8 cellular contexts compared by ENCODE assay signal in genomic region chr3:181326637-181327223, GRCh38.
DNase-seq lines count a peak whose midpoint lies in the region; FAIRE-seq and TF ChIP-seq lines count a peak whose summit lies in the region.

No MANE protein-coding gene starts in this region.

- peak; percentile 77 for FAIRE-seq in H54 (lab: Jason Lieb, UNC)

- H3K4me3 ChIP-seq in DOHH2 (ENCODE audit: low read length) (no peak overlapping the region), WERI-Rb-1 (ENCODE audit: low read depth, low read length) (no peak overlapping the region)

- H3K27ac ChIP-seq in DOHH2 (ENCODE audit: low read depth, low read length), result no peak overlapping the region
- no peak overlapping the region for H3K27ac ChIP-seq in WERI-Rb-1

- TF ChIP-seq CTCF in DOHH2 (IDR thresholded peaks at IDR 0.05; ENCODE audit: low read depth, low read length, poor library complexity, severe bottlenecking) (peak; percentile 83), WERI-Rb-1 (IDR thresholded peaks at IDR 0.05; ENCODE audit: low read depth, low read length) (peak; percentile 57)

- peak overlapping the region; percentile 17 for H3K4me2 ChIP-seq in DOHH2 (ENCODE audit: low read length)

- H3K27me3 ChIP-seq in DOHH2 (ENCODE audit: control insufficient read depth, low read length) (no peaks in the 10 kb centered on the region), WERI-Rb-1 (ENCODE audit: insufficient read depth, low read depth, severe bottlenecking) (no peaks in the 10 kb centered on the region)

- H3K9me3 ChIP-seq in DOHH2 (ENCODE audit: control insufficient read depth, insufficient read depth, low read length) (no peaks in the 10 kb centered on the region), WERI-Rb-1 (ENCODE audit: severe bottlenecking) (no peaks in the 10 kb centered on the region)

- H3K36me3 ChIP-seq in DOHH2 (ENCODE audit: control insufficient read depth, low read length) (no peaks in the 10 kb centered on the region), WERI-Rb-1 (no peaks in the 10 kb centered on the region)

- no peaks in the 10 kb centered on the region for H4K20me1 ChIP-seq in DOHH2 (ENCODE audit: control insufficient read depth, insufficient read depth, low read depth, low read length)

- no peaks in the 10 kb centered on the region for H3K9me2 ChIP-seq in DOHH2 (replicated peaks; ENCODE audit: control insufficient read depth, low read length)

- no peak for TF ChIP-seq POLR2A in H54 (IDR thresholded peaks at IDR 0.05; ENCODE audit: low read depth, low read length)

- no peaks in the 10 kb centered on the region for H3F3A ChIP-seq in DOHH2 (ENCODE audit: control insufficient read depth, insufficient read depth)

- no peaks in the 10 kb centered on the region for H3K79me2 ChIP-seq in DOHH2 (ENCODE audit: control insufficient read depth, low read length)

- peaks cover 22% of the 10 kb centered on the region for H3K4me1 ChIP-seq in DOHH2 (ENCODE audit: control insufficient read depth, low read length)

- peak; percentile 7 for DNase-seq in H54 (ENCODE audit: insufficient read length, low spot score)
- DNase-seq in NCI-H1694 (lab: John Stamatoyannopoulos, UW), result peak; percentile 10
- DNase-seq in WERI-Rb-1, result no peak
- DNase-seq in iPS-NIHi11 (ENCODE audit: low spot score), result peak; percentile 62
- no peak for DNase-seq in cerebellum (ENCODE audit: low spot score)
- no peak for DNase-seq in activated naive CD4-positive, alpha-beta T cell (lab: John Stamatoyannopoulos, UW)
- no peak for DNase-seq in activated effector memory CD4-positive, alpha-beta T cell treated with anti-CD3 and anti-CD28 coated beads, Interleukin-2, amount 50 U/mL, for 16 hours

Comparison
In these comparisons a context has a peak if more than half of its experiments do, and no peak if none do; other contexts are left out.
1. DNase-seq: peak in H54 (single experiment), NCI-H1694 (single experiment) and iPS-NIHi11 (single experiment); none in WERI-Rb-1 (single experiment), cerebellum (single experiment), activated naive CD4-positive, alpha-beta T cell (0 of 4) and activated effector memory CD4-positive, alpha-beta T cell treated with anti-CD3 and anti-CD28 coated beads, Interleukin-2, amount 50 U/mL, for 16 hours (single experiment).